13 cellular contexts compared by ENCODE assay signal in the genomic region with DNA sequence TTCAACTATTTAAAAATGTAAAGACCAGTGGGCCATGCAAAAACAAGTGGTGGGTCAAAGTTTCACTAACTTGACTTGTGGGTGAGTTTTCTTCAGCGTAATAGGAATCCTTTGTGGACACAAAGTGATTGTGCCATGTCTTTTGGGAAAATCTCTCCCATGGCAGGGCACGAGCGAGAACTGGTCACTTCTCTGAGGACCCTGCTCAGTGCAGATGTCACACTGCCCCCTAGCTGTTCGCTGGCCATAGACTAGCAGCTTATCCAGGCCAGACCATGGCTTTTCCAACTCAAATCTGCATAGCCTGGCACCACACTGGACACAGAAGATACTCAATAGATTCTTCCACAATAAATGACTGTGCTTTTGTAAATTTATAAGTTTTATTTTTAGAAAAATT.
DNase-seq lines count a peak whose midpoint lies in the region; ATAC-seq, FAIRE-seq and TF ChIP-seq lines count a peak whose summit lies in the region.
"Had no signal": no experiment of that assay in that cellular context is flagged by ENCODE, and none has a peak within 500 bp of the region (broad histone marks: within the 10 kb centered on the region; RNA-seq: fewer than 3 reads in every experiment).

No MANE protein-coding gene starts in this region.

- no peak overlapping the region for H2AK5ac ChIP-seq in mesendoderm (ENCODE audit: low read length)

- no CpG with 5 or more reads among the region's 4 CpGs for WGBS in mesendoderm (ENCODE audit: extremely low coverage, insufficient coverage, low lambda C conversion rate)

- H3K4me3 Mint-ChIP-seq in mesothelial cell of epicardium = no peak overlapping the region
- H3K4me3 Mint-ChIP-seq: activated naive CD4-positive, alpha-beta T cell treated with anti-CD3 and anti-CD28 coated beads for 36 hours had no signal

- H3K4me2 ChIP-seq in mesendoderm (ENCODE audit: low read length) = no peak overlapping the region

- no peaks in the 10 kb centered on the region for H3K36me3 Mint-ChIP-seq in mesothelial cell of epicardium

- H3K27ac ChIP-seq in WERI-Rb-1 (peak overlapping the region; percentile 75), mesendoderm (ENCODE audit: low read depth, low read length) (no peak overlapping the region)
- H3K27ac ChIP-seq: gastrocnemius medialis, transverse colon had no signal

- peaks cover 51% of the 10 kb centered on the region for H3K27me3 Mint-ChIP-seq in mesothelial cell of epicardium (ENCODE audit: low read depth)

- H4K5ac ChIP-seq in mesendoderm (ENCODE audit: low read length) = no peak overlapping the region

- no peak overlapping the region for H3K4me3 ChIP-seq in HFF-Myc (replicated peaks; ENCODE audit: low read depth, low read length)
- H3K4me3 ChIP-seq in WERI-Rb-1 (ENCODE audit: low read depth, low read length) = no peak overlapping the region
- no peak overlapping the region for H3K4me3 ChIP-seq in mesendoderm (ENCODE audit: low read length)
- H3K4me3 ChIP-seq: gastrocnemius medialis, transverse colon had no signal

- no peak overlapping the region for H3K9ac ChIP-seq in mesendoderm (ENCODE audit: low read length)

- no peak overlapping the region for H3K18ac ChIP-seq in mesendoderm (ENCODE audit: low read length)

- no peak overlapping the region for H3K27ac Mint-ChIP-seq in mesothelial cell of epicardium
- H3K27ac Mint-ChIP-seq: activated naive CD4-positive, alpha-beta T cell treated with anti-CD3 and anti-CD28 coated beads for 36 hours had no signal

- TF ChIP-seq CTCF in D721Med (IDR thresholded peaks at IDR 0.05; ENCODE audit: insufficient read depth, missing control alignments) = peak; percentile 11
- peak; percentile 17 for TF ChIP-seq CTCF in HFF-Myc (IDR thresholded peaks at IDR 0.05; ENCODE audit: low read depth, low read length, missing control alignments)
- TF ChIP-seq CTCF in WERI-Rb-1 (IDR thresholded peaks at IDR 0.05; ENCODE audit: low read depth, low read length) = peak; percentile 83
- no peak for TF ChIP-seq CTCF in mesothelial cell of epicardium (IDR thresholded peaks at IDR 0.05; ENCODE audit: unreplicated experiment)

- H3K56ac ChIP-seq in mesendoderm (ENCODE audit: low read length) = no peak overlapping the region

- no peak for DNase-seq in D721Med (ENCODE audit: insufficient read length, low spot score)
- no peak for DNase-seq in HFF-Myc (ENCODE audit: extremely low read depth, low read depth)
- DNase-seq in WERI-Rb-1 = peak; percentile 81
- peak; percentile 69 for DNase-seq in mesendoderm
- no peak for DNase-seq in NCI-H1417 treated with DMSO at 0.1 percent for 48 hours (lab: John Stamatoyannopoulos, UW)
- DNase-seq in kidney glomerular epithelial cell (lab: John Stamatoyannopoulos, UW) = no peak
- no peak for DNase-seq in mesothelial cell of epicardium (ENCODE audit: low spot score in 2 of 2, unreplicated experiment in 2 of 2)
- DNase-seq: activated CD4-positive, alpha-beta T cell treated with anti-CD3 and anti-CD28 coated beads, Interleukin-2, amount 50 U/mL, for 1 hour; activated naive CD4-positive, alpha-beta T cell treated with anti-CD3 and anti-CD28 coated beads for 36 hours; gastrocnemius medialis; mammary epithelial cell; transverse colon had no signal

- no peaks in the 10 kb centered on the region for H3K27me3 ChIP-seq in WERI-Rb-1 (ENCODE audit: insufficient read depth, low read depth, severe bottlenecking)
- no peaks in the 10 kb centered on the region for H3K27me3 ChIP-seq in mesendoderm (ENCODE audit: insufficient read depth, low read length, poor library complexity)
- H3K27me3 ChIP-seq: gastrocnemius medialis had no signal

- no peak overlapping the region for H2BK5ac ChIP-seq in mesendoderm (ENCODE audit: low read length)

- FAIRE-seq in D721Med (lab: Jason Lieb, UNC) = no peak

- no peaks in the 10 kb centered on the region for H3K36me3 ChIP-seq in WERI-Rb-1
- H3K36me3 ChIP-seq in mesendoderm (ENCODE audit: control insufficient read depth, insufficient read depth, low read length) = no peaks in the 10 kb centered on the region
- H3K36me3 ChIP-seq: gastrocnemius medialis, transverse colon had no signal

- H4K8ac ChIP-seq in mesendoderm (ENCODE audit: low read depth, low read length) = no peak overlapping the region

- H2BK120ac ChIP-seq in mesendoderm (ENCODE audit: low read depth, low read length) = no peak overlapping the region

- no peak overlapping the region for H2BK15ac ChIP-seq in mesendoderm (replicated peaks; ENCODE audit: low read depth)

- H3K4me1 Mint-ChIP-seq in mesothelial cell of epicardium = no peaks in the 10 kb centered on the region

- no peak overlapping the region for H3K4ac ChIP-seq in mesendoderm (ENCODE audit: low read depth, low read length)

- no peaks in the 10 kb centered on the region for H3K79me1 ChIP-seq in mesendoderm (ENCODE audit: low read length)

- no peaks in the 10 kb centered on the region for H3K79me2 ChIP-seq in mesendoderm (ENCODE audit: control insufficient read depth, insufficient read depth, low read length)

- no peak for ATAC-seq in HG03280 (IDR thresholded peaks at IDR 0.05; ENCODE audit: unreplicated experiment)
- ATAC-seq: gastrocnemius medialis had no signal

- no peak overlapping the region for H3K23ac ChIP-seq in mesendoderm (ENCODE audit: low read length)

- H3K9me3 ChIP-seq in WERI-Rb-1 (ENCODE audit: severe bottlenecking) = no peaks in the 10 kb centered on the region
- H3K9me3 ChIP-seq: gastrocnemius medialis, transverse colon had no signal

- H3K9me3 Mint-ChIP-seq in mesothelial cell of epicardium = no peaks in the 10 kb centered on the region
- H3K9me3 Mint-ChIP-seq: activated naive CD4-positive, alpha-beta T cell treated with anti-CD3 and anti-CD28 coated beads for 36 hours had no signal

- no peaks in the 10 kb centered on the region for H3K4me1 ChIP-seq in mesendoderm (ENCODE audit: control insufficient read depth, low read depth, low read length)
- H3K4me1 ChIP-seq: gastrocnemius medialis, transverse colon had no signal

Comparison
In these comparisons a context has a peak if more than half of its experiments do, and no peak if none do; other contexts are left out.
1. DNase-seq: peak in WERI-Rb-1 (single experiment) and mesendoderm (single experiment); none in D721Med (single experiment), HFF-Myc (single experiment), NCI-H1417 treated with DMSO at 0.1 percent for 48 hours (single experiment), kidney glomerular epithelial cell (single experiment) and mesothelial cell of epicardium (0 of 2).